ENCODE assay signal across 22 cellular contexts in the genomic region with DNA sequence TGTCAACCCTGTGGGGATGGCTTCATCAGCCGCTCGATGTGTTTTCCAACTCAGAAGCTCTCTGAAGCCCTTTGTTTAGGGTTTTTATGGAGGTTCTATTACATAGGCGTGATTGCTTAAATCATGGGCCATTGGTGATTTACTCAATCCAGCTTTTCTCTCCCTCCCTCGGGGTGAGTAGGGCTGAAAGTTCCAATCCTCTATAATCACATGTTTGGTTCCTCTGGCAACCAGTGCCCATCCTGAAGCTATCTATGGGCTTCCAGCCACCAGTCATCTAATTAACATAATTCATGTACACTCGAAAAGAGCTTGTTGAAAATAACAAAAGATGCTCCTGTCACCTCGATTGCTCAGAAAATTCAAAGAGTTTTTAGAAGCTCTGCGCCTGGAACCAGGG. TPM values are rescaled to one million over a fixed set of nuclear protein-coding genes. Genes with fewer than 3 reads are reported as not detected.
DNase-seq lines count a peak whose midpoint lies in the region; TF ChIP-seq lines count a peak whose summit lies in the region.
"Had no signal": no experiment of that assay in that cellular context is flagged by ENCODE, and none has a peak within 500 bp of the region (broad histone marks: within the 10 kb centered on the region; RNA-seq: fewer than 3 reads in every experiment).

No MANE protein-coding gene starts in this region.

- H2AFZ ChIP-seq in H9 (ENCODE audit: low read length) (no peak overlapping the region), neuron (ENCODE audit: low read depth, low read length) (peak overlapping the region; percentile 27)

- H3T11ph ChIP-seq in H9 (ENCODE audit: low read length) = no peak overlapping the region

- H3K27me3 ChIP-seq in H9 (ENCODE audit: insufficient read depth, low read length) (no peaks in the 10 kb centered on the region), ectodermal cell (ENCODE audit: control insufficient read depth, insufficient read depth, low read length, poor library complexity, severe bottlenecking) (no peaks in the 10 kb centered on the region), neuron (ENCODE audit: insufficient read depth, low read length) (no peaks in the 10 kb centered on the region)
- H3K27me3 ChIP-seq in CD8-positive, alpha-beta memory T cell (ENCODE audit: insufficient read depth, low read length, poor library complexity, severe bottlenecking) = no peaks in the 10 kb centered on the region
- H3K27me3 ChIP-seq: thyroid gland had no signal

- H3K4me1 ChIP-seq in H9 (ENCODE audit: insufficient read depth, low read length) = peaks cover 7% of the 10 kb centered on the region; the same call in 1 of the 2 replicates
- H3K4me1 ChIP-seq in ectodermal cell (ENCODE audit: control insufficient read depth, insufficient read depth, low read length) = peaks cover 9% of the 10 kb centered on the region
- peaks cover 36% of the 10 kb centered on the region for H3K4me1 ChIP-seq in neuron (ENCODE audit: insufficient read depth, low read length)
- no peaks in the 10 kb centered on the region for H3K4me1 ChIP-seq in CD8-positive, alpha-beta memory T cell (ENCODE audit: insufficient read depth, low read length)
- H3K4me1 ChIP-seq: SJSA1, thyroid gland had no signal

- H2BK15ac ChIP-seq in H9 (ENCODE audit: low read depth, low read length) = no peak overlapping the region; the same call in 1 of the 2 replicates

- H3K56ac ChIP-seq in H9 (ENCODE audit: insufficient read length, low read depth, low read length) = no peak overlapping the region

- TF ChIP-seq CTCF in H9 (conservative IDR thresholded peaks at IDR 0.05) (no peak), type B pancreatic cell (conservative IDR thresholded peaks at IDR 0.05) (no peak)

- H3K27me3 Mint-ChIP-seq in H9 (ENCODE audit: low read depth) = peaks cover 5% of the 10 kb centered on the region; the same call in 1 of the 2 replicates
- H3K27me3 Mint-ChIP-seq in type B pancreatic cell = peaks cover 5% of the 10 kb centered on the region
- H3K27me3 Mint-ChIP-seq in CD8-positive, alpha-beta memory T cell = peaks cover 21 to 54% of the 10 kb centered on the region in 2 donors

- no peak overlapping the region for H2AK5ac ChIP-seq in H9 (ENCODE audit: insufficient read length, low read length)

- H3K27ac Mint-ChIP-seq in H9 (no peak overlapping the region), type B pancreatic cell (no peak overlapping the region)
- H3K27ac Mint-ChIP-seq in CD8-positive, alpha-beta memory T cell = no peak overlapping the region
- H3K27ac Mint-ChIP-seq: CD4-positive, alpha-beta memory T cell; memory B cell; naive thymus-derived CD8-positive, alpha-beta T cell had no signal

- WGBS in H9 (ENCODE audit: extremely low coverage, insufficient read length, low lambda C conversion rate) = no CpG with 5 or more reads among the region's 7 CpGs
- WGBS in ectodermal cell, 2 experiments = 65% methylated on average over 7 of the region's 7 CpGs

- POLR2A ChIA-PET in CD8-positive, alpha-beta memory T cell (lab: Charles Lee) = no interaction called here

- H4K8ac ChIP-seq in H9 (replicated peaks; ENCODE audit: insufficient read length, low read depth, low read length) = no peak overlapping the region

- H3K27ac ChIP-seq in H9 (ENCODE audit: insufficient read length, low read depth, low read length) (no peak overlapping the region), ectodermal cell (ENCODE audit: insufficient read depth, low read depth, low read length, poor library complexity, severe bottlenecking) (peak overlapping the region; percentile 53)
- H3K27ac ChIP-seq in CD8-positive, alpha-beta memory T cell (ENCODE audit: low read depth, low read length) = no peak overlapping the region
- H3K27ac ChIP-seq: SJSA1, thyroid gland, VCaP had no signal

- no peak overlapping the region for H3K14ac ChIP-seq in H9 (ENCODE audit: insufficient read depth, low read length)

- H3K4ac ChIP-seq in H9 (ENCODE audit: low read depth, low read length) = no peak overlapping the region

- no peak overlapping the region for H3K9ac ChIP-seq in H9 (ENCODE audit: extremely low read depth, insufficient read length, low read length)

- no peaks in the 10 kb centered on the region for H3K79me2 ChIP-seq in H9 (ENCODE audit: insufficient read depth, low read length)

- H3K23me2 ChIP-seq in H9 (ENCODE audit: insufficient read length, low read depth, low read length, poor library complexity, severe bottlenecking) = no peaks in the 10 kb centered on the region

- no peak overlapping the region for H4K91ac ChIP-seq in H9 (ENCODE audit: insufficient read length, low read depth, low read length)

- H4K5ac ChIP-seq in H9 (ENCODE audit: insufficient read length, low read depth, low read length) = no peak overlapping the region

- peak overlapping the region; percentile 73 for H2BK12ac ChIP-seq in H9 (ENCODE audit: insufficient read length, low read depth, low read length)

- H3K23ac ChIP-seq in H9 (ENCODE audit: insufficient read length, low read depth, low read length) = no peak overlapping the region

- no peaks in the 10 kb centered on the region for H3K9me3 ChIP-seq in H9 (ENCODE audit: control insufficient read depth, low read depth, low read length)
- H3K9me3 ChIP-seq in ectodermal cell (ENCODE audit: control insufficient read depth, low read length) = no peaks in the 10 kb centered on the region
- H3K9me3 ChIP-seq in neuron (ENCODE audit: low read length) = peaks cover 5% of the 10 kb centered on the region
- H3K9me3 ChIP-seq in CD8-positive, alpha-beta memory T cell (ENCODE audit: low read length) = no peaks in the 10 kb centered on the region
- H3K9me3 ChIP-seq: SJSA1, thyroid gland had no signal

- no peak for DNase-seq in H9
- peak; percentile 53 for DNase-seq in NCI-H748 (lab: John Stamatoyannopoulos, UW; ENCODE audit: unreplicated experiment)
- DNase-seq in D341Med (ENCODE audit: low spot score) = no peak
- DNase-seq in type B pancreatic cell (ENCODE audit: extremely low spot score, unreplicated experiment) = no peak
- no peak for DNase-seq in A172 (ENCODE audit: low spot score)
- DNase-seq in CD8-positive, alpha-beta memory T cell = no peak
- DNase-seq: activated CD4-positive, alpha-beta T cell treated with anti-CD3 and anti-CD28 coated beads, Interleukin-2, amount 50 U/mL, for 48 hours; activated gamma-delta T cell; CD4-positive, alpha-beta memory T cell; GOT3; naive thymus-derived CD8-positive, alpha-beta T cell; NCI-H2029; NCI-H774; stimulated activated naive CD4-positive, alpha-beta T cell; T-helper 2 cell; thyroid gland had no signal

- no peak overlapping the region for H2BK5ac ChIP-seq in H9 (ENCODE audit: insufficient read length, low read length)

- H3K4me3 Mint-ChIP-seq in H9 (no peak overlapping the region), type B pancreatic cell (no peak overlapping the region)
- H3K4me3 Mint-ChIP-seq in CD8-positive, alpha-beta memory T cell = no peak overlapping the region
- H3K4me3 Mint-ChIP-seq: CD4-positive, alpha-beta memory T cell; memory B cell; naive thymus-derived CD8-positive, alpha-beta T cell had no signal

- H2BK20ac ChIP-seq in H9 (ENCODE audit: low read depth, low read length, poor library complexity, severe bottlenecking) = peak overlapping the region; percentile 14

- no peaks in the 10 kb centered on the region for H3K36me3 Mint-ChIP-seq in H9 (ENCODE audit: insufficient read depth in 1 of 3, low read depth in 3 of 3)
- H3K36me3 Mint-ChIP-seq in type B pancreatic cell = no peaks in the 10 kb centered on the region
- H3K36me3 Mint-ChIP-seq in CD8-positive, alpha-beta memory T cell = peaks cover 0 to 1% (median 0%) of the 10 kb centered on the region in 3 donors
- H3K36me3 Mint-ChIP-seq: CD4-positive, alpha-beta memory T cell; memory B cell had no signal

- H4K20me1 ChIP-seq in H9 (ENCODE audit: control insufficient read depth, insufficient read depth, insufficient read length) = no peaks in the 10 kb centered on the region

- CTCF ChIA-PET in CD8-positive, alpha-beta memory T cell (lab: Charles Lee) = no interaction called here

- H3K4me3 ChIP-seq in ectodermal cell (ENCODE audit: insufficient read depth, low read depth, low read length) (no peak overlapping the region), neuron (ENCODE audit: low read length) (peak overlapping the region; percentile 14)
- no peak overlapping the region for H3K4me3 ChIP-seq in CD8-positive, alpha-beta memory T cell (ENCODE audit: low read length)
- H3K4me3 ChIP-seq: K562, SJSA1, thyroid gland had no signal

- no peaks in the 10 kb centered on the region for H3K79me1 ChIP-seq in H9 (ENCODE audit: insufficient read depth, low read depth, low read length, poor library complexity, severe bottlenecking)

- no peak overlapping the region for H3K4me2 ChIP-seq in H9 (ENCODE audit: insufficient read depth, insufficient read length, low read length)

- H3K36me3 ChIP-seq in ectodermal cell (ENCODE audit: control insufficient read depth, insufficient read depth, low read length) (no peaks in the 10 kb centered on the region), neuron (ENCODE audit: insufficient read depth, low read length) (no peaks in the 10 kb centered on the region)
- H3K36me3 ChIP-seq in CD8-positive, alpha-beta memory T cell (ENCODE audit: insufficient read depth, low read length) = no peaks in the 10 kb centered on the region
- H3K36me3 ChIP-seq: SJSA1, thyroid gland had no signal

- peaks cover 19 to 21% of the 10 kb centered on the region in 2 experiments for H3K4me1 Mint-ChIP-seq in H9
- peaks cover under 1% of the 10 kb centered on the region for H3K4me1 Mint-ChIP-seq in type B pancreatic cell (ENCODE audit: unreplicated experiment)
- H3K4me1 Mint-ChIP-seq in CD8-positive, alpha-beta memory T cell = no peaks in the 10 kb centered on the region
- H3K4me1 Mint-ChIP-seq: CD4-positive, alpha-beta memory T cell; memory B cell; naive thymus-derived CD8-positive, alpha-beta T cell had no signal

- H2BK120ac ChIP-seq in H9 (ENCODE audit: low read depth, low read length, poor library complexity, severe bottlenecking) = no peak overlapping the region

- peak overlapping the region; percentile 16 for H3K18ac ChIP-seq in H9 (ENCODE audit: insufficient read length, low read depth, low read length)

- H3K9me3 Mint-ChIP-seq in H9 (no peaks in the 10 kb centered on the region), type B pancreatic cell (no peaks in the 10 kb centered on the region)
- H3K9me3 Mint-ChIP-seq in CD8-positive, alpha-beta memory T cell = no peaks in the 10 kb centered on the region
- H3K9me3 Mint-ChIP-seq: memory B cell had no signal

RNA-seq across cellular contexts. Expression of a gene that starts 51.6 kb away (rescaled TPM):
- total RNA-seq in H9 (2021) (9.0 and 10.7 TPM in 2 replicates), type B pancreatic cell (ENCODE audit: low replicate concordance) (17.8 and 26.8 TPM in 2 replicates)
- polyA plus RNA-seq in ectodermal cell (2013, experiment 1 of 4) = 9.0 TPM
- polyA plus RNA-seq in ectodermal cell (2013, experiment 2 of 4) = 9.7 TPM
- 9.1 TPM for polyA plus RNA-seq in ectodermal cell (2013, experiment 3 of 4)
- polyA plus RNA-seq in ectodermal cell (2013, experiment 4 of 4) = 8.9 TPM
- total RNA-seq in A172 (2014; rRNA removed; shearing (Covaris generic)) = 0.67 and 1.9 TPM in 2 replicates
- 1 to 10 TPM; 1.9 to 2.4 TPM for total RNA-seq in CD8-positive, alpha-beta memory T cell
- 0.43 TPM for polyA plus RNA-seq in CD8-positive, alpha-beta memory T cell
- total RNA-seq: SJSA1 had no signal
